In the genomic region with DNA sequence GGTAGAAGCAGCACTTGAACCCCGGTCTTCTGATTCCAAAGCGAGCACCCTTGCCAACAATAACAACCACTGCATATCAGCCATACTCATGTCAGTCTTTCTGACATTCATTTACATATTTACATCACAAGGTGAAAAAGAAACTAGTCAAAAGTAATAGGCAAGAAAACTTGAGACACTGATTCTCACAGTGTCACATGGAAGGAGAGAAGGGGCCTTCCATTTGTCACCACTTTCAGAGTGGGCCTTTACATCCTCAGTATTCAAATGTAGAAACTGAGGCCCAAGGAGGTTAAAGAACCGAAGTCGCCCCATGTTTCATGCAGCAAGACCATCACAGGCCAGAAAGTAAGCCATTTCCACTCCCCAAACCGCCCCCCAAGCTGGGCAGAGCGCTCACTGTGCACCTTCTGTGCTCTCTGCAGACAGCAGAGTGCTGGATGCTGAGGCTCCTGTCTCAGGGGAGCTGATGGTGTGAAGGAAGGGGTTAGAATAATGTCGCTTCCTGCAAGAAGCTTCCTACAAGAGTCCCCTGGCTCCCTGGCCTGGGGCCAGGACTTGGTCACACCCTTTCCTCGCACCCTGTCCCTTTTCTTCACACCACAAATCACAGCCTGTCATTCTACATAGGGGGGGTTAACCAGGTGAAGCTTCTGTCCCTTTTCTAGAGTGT, we compare ENCODE assay signal across 11 cellular contexts.
DNase-seq lines count a peak whose midpoint lies in the region; ATAC-seq, FAIRE-seq and TF ChIP-seq lines count a peak whose summit lies in the region.
"Had no signal": no experiment of that assay in that cellular context is flagged by ENCODE, and none has a peak within 500 bp of the region (broad histone marks: within the 10 kb centered on the region; RNA-seq: fewer than 3 reads in every experiment).

No MANE protein-coding gene starts in this region.

- no peak for TF ChIP-seq CTCF in type B pancreatic cell (conservative IDR thresholded peaks at IDR 0.05)

- peaks cover 71% of the 10 kb centered on the region for H3K4me1 Mint-ChIP-seq in activated naive CD4-positive, alpha-beta T cell treated with anti-CD3 and anti-CD28 coated beads, Interleukin-2, amount 50 U/mL, for 24 hours
- H3K4me1 Mint-ChIP-seq in activated naive CD4-positive, alpha-beta T cell treated with anti-CD3 and anti-CD28 coated beads, Interleukin-2, amount 10 ng/mL, durations not matched to agents 7 days and 5 days: peaks cover 53% of the 10 kb centered on the region
- H3K4me1 Mint-ChIP-seq in T-cell (peaks cover 61 to 65% (median 64%) of the 10 kb centered on the region in 3 donors), type B pancreatic cell (ENCODE audit: unreplicated experiment) (peaks cover 48% of the 10 kb centered on the region)

- POLR2A ChIA-PET in T-cell (lab: Charles Lee): interaction anchor here in 1 of 2 donors (0.5 kb wide), 1 partner anchor 716 kb away, joined by 6 read pairs; no protein-coding TSS in a partner anchor

- FAIRE-seq in small intestine (lab: Jason Lieb, UNC): no peak

- WGBS in small intestine, 3 donors: 70 to 82% (median 72%) methylated on average over 8 of the region's 8 CpGs

- CTCF ChIA-PET in activated naive CD4-positive, alpha-beta T cell treated with anti-CD3 and anti-CD28 coated beads, Interleukin-2, amount 10 ng/mL, durations not matched to agents 7 days and 5 days (lab: Charles Lee): interaction anchor here (1.0 to 15.0 kb wide), 5 partner anchors 8 to 1040 kb away, joined by 3 to 223 read pairs (median 15); no protein-coding TSS in a partner anchor
- CTCF ChIA-PET in T-cell (lab: Charles Lee): interaction anchor here in 1 of 2 donors (1.4 kb wide), 1 partner anchor 9 kb away, joined by 5 read pairs; no protein-coding TSS in a partner anchor

- no peaks in the 10 kb centered on the region for H3K27me3 Mint-ChIP-seq in activated naive CD4-positive, alpha-beta T cell treated with anti-CD3 and anti-CD28 coated beads, Interleukin-2, amount 50 U/mL, for 24 hours
- H3K27me3 Mint-ChIP-seq in activated naive CD4-positive, alpha-beta T cell treated with anti-CD3 and anti-CD28 coated beads, Interleukin-2, amount 10 ng/mL, durations not matched to agents 7 days and 5 days: peaks cover 80% of the 10 kb centered on the region
- H3K27me3 Mint-ChIP-seq in T-cell: no peaks in the 10 kb centered on the region
- peaks cover 3% of the 10 kb centered on the region for H3K27me3 Mint-ChIP-seq in type B pancreatic cell

- H3K36me3 ChIP-seq in small intestine (ENCODE audit: control insufficient read depth in 2 of 2, insufficient read depth in 2 of 2, low read length in 2 of 2): no peaks in the 10 kb centered on the region

- no peaks in the 10 kb centered on the region for H3K9me3 ChIP-seq in small intestine (ENCODE audit: control insufficient read depth, low read depth)

- no peak overlapping the region for H3K4me3 ChIP-seq in small intestine (ENCODE audit: low read depth in 1 of 2, low read length in 2 of 2)

- peaks cover 2% of the 10 kb centered on the region for H3K36me3 Mint-ChIP-seq in activated naive CD4-positive, alpha-beta T cell treated with anti-CD3 and anti-CD28 coated beads, Interleukin-2, amount 50 U/mL, for 24 hours
- H3K36me3 Mint-ChIP-seq in activated naive CD4-positive, alpha-beta T cell treated with anti-CD3 and anti-CD28 coated beads, Interleukin-2, amount 10 ng/mL, durations not matched to agents 7 days and 5 days: peaks cover 8% of the 10 kb centered on the region
- peaks cover 8% of the 10 kb centered on the region for H3K36me3 Mint-ChIP-seq in T-cell
- peaks cover 3% of the 10 kb centered on the region for H3K36me3 Mint-ChIP-seq in type B pancreatic cell

- no peak overlapping the region for H3K27ac ChIP-seq in small intestine (ENCODE audit: low read depth in 1 of 2, low read length in 1 of 2)

- ATAC-seq in HG02759 (IDR thresholded peaks at IDR 0.05; ENCODE audit: unreplicated experiment) (peak; percentile 31), T-cell (replicated peaks in 1 of 4) (peak in 1 of 4 experiments; percentile 45)

- no peak for DNase-seq in activated naive CD4-positive, alpha-beta T cell treated with anti-CD3 and anti-CD28 coated beads, Interleukin-2, amount 10 ng/mL, durations not matched to agents 7 days and 5 days
- no peak for DNase-seq in T-cell
- DNase-seq in type B pancreatic cell (ENCODE audit: extremely low spot score, unreplicated experiment): no peak
- DNase-seq in small intestine: no peak
- no peak for DNase-seq in hepatic stellate cell (ENCODE audit: low spot score)
- DNase-seq in cerebellar nuclear complex (lab: John Stamatoyannopoulos, UW): no peak
- DNase-seq: activated naive CD4-positive, alpha-beta T cell treated with Interleukin-2 at 50 U/mL for 16 hours; Kasumi-1; T1000 had no signal

- no peak overlapping the region for H3K27ac Mint-ChIP-seq in activated naive CD4-positive, alpha-beta T cell treated with anti-CD3 and anti-CD28 coated beads, Interleukin-2, amount 50 U/mL, for 24 hours
- H3K27ac Mint-ChIP-seq in activated naive CD4-positive, alpha-beta T cell treated with anti-CD3 and anti-CD28 coated beads, Interleukin-2, amount 10 ng/mL, durations not matched to agents 7 days and 5 days: no peak overlapping the region
- H3K27ac Mint-ChIP-seq in T-cell (no peak overlapping the region), type B pancreatic cell (no peak overlapping the region)

- H3K27me3 ChIP-seq in small intestine (ENCODE audit: control insufficient read depth in 2 of 2, insufficient read depth in 2 of 2, low read length in 2 of 2): no peaks in the 10 kb centered on the region

- peaks cover 0 to 9% of the 10 kb centered on the region in 2 donors for H3K4me1 ChIP-seq in small intestine (ENCODE audit: control insufficient read depth in 2 of 2, insufficient read depth in 1 of 2, low read depth in 1 of 2, low read length in 1 of 2)

- peak overlapping the region; percentile 47 for H3K4me3 Mint-ChIP-seq in activated naive CD4-positive, alpha-beta T cell treated with anti-CD3 and anti-CD28 coated beads, Interleukin-2, amount 50 U/mL, for 24 hours
- H3K4me3 Mint-ChIP-seq in activated naive CD4-positive, alpha-beta T cell treated with anti-CD3 and anti-CD28 coated beads, Interleukin-2, amount 10 ng/mL, durations not matched to agents 7 days and 5 days: no peak overlapping the region
- peak overlapping the region in 2 of 3 donors; percentile 11 to 57 for H3K4me3 Mint-ChIP-seq in T-cell
- H3K4me3 Mint-ChIP-seq in type B pancreatic cell: peak overlapping the region; percentile 16

- H3K9me3 Mint-ChIP-seq in activated naive CD4-positive, alpha-beta T cell treated with anti-CD3 and anti-CD28 coated beads, Interleukin-2, amount 50 U/mL, for 24 hours: no peaks in the 10 kb centered on the region
- H3K9me3 Mint-ChIP-seq in activated naive CD4-positive, alpha-beta T cell treated with anti-CD3 and anti-CD28 coated beads, Interleukin-2, amount 10 ng/mL, durations not matched to agents 7 days and 5 days: peaks cover 7% of the 10 kb centered on the region
- H3K9me3 Mint-ChIP-seq in T-cell (peaks cover 0 to 7% (median 0%) of the 10 kb centered on the region in 3 donors), type B pancreatic cell (no peaks in the 10 kb centered on the region)
